In genomic region chr11:110886241-110886640, GRCh38 we compare ENCODE assay signal across 21 cellular contexts.
"Had no signal": no experiment of that assay in that cellular context is flagged by ENCODE, and none has a peak within 500 bp of the region (broad histone marks: within the 10 kb centered on the region; RNA-seq: fewer than 3 reads in every experiment).

No MANE protein-coding gene starts in this region.

- ATAC-seq: activated CD8-positive, alpha-beta T cell treated with anti-CD3 and anti-CD28 coated beads, Interleukin-2, amount 10 ng/mL, durations not matched to agents 7 days and 5 days; K562 had no signal

- DNase-seq: activated CD4-positive, alpha-beta T cell treated with anti-CD3 and anti-CD28 coated beads for 48 hours; activated CD4-positive, alpha-beta T cell treated with anti-CD3 and anti-CD28 coated beads, Interleukin-2, amount 50 U/mL, for 4 hours; activated CD8-positive, alpha-beta memory T cell treated with anti-CD3 and anti-CD28 coated beads, Interleukin-2, amount 50 U/mL, for 48 hours; activated CD8-positive, alpha-beta T cell treated with anti-CD3 and anti-CD28 coated beads, Interleukin-2, amount 10 ng/mL, durations not matched to agents 7 days and 5 days; activated naive CD4-positive, alpha-beta T cell treated with anti-CD3 and anti-CD28 coated beads, Interleukin-2, amount 50 U/mL, for 16 hours; activated T-cell treated with anti-CD3 and anti-CD28 coated beads, Interleukin-2, amount 50 U/mL, for 1 hour; amygdala; brain microvascular endothelial cell; Karpas-422; NCI-H1417; NCI-H1694; NCI-H2029; NCI-H2107; NCI-H446; NCI-H524; Peyer's patch; Right ventricle myocardium superior; SJCRH30; SK-N-SH; T-helper 1 cell had no signal
